ENCODE assay signal across 1 cellular context in genomic region chr3:50235716-50236483, GRCh38.
TF ChIP-seq lines count a peak whose summit lies in the region.

GNAI2 (plus strand) TSS chr3:50236204; CDS start chr3:50236336, 132 bp downstream.

TF ChIP-seq in GM12878, 131 proteins besides CTCF, POLR2A, EP300 and RAD21 (continued from another document and continues in another):
- no peak for TF ChIP-seq ELK1 (IDR thresholded peaks at IDR 0.05; ENCODE audit: low read depth, low read length)
- TF ChIP-seq NR2C1 (IDR thresholded peaks at IDR 0.05), result peak; percentile 32; the same call in 1 of the 2 replicates
- TF ChIP-seq PKNOX1 (IDR thresholded peaks at IDR 0.05), result peak; percentile 88
- TF ChIP-seq NR2C2 (IDR thresholded peaks at IDR 0.05; ENCODE audit: borderline replicate concordance, control insufficient read depth, insufficient read length, low read depth), result no peak
- peak; percentile 42 for TF ChIP-seq HDAC6 (IDR thresholded peaks at IDR 0.05; ENCODE audit: unreplicated experiment)
- 0 out of 2 replicates have a peak, but pooled peaks have one; percentile 21 for TF ChIP-seq GABPA (IDR thresholded peaks at IDR 0.05; ENCODE audit: low read depth)
- peak; percentile 68 for TF ChIP-seq MXI1 (IDR thresholded peaks at IDR 0.05; ENCODE audit: low read depth, low read length)
- TF ChIP-seq SPI1 (IDR thresholded peaks at IDR 0.05; ENCODE audit: borderline replicate concordance, insufficient read depth, low read depth, low read length), result no peak
- TF ChIP-seq CREB1 (IDR thresholded peaks at IDR 0.05; ENCODE audit: low read depth), result 0 out of 2 replicates have a peak, but pooled peaks have one; percentile 35
- TF ChIP-seq JUND (IDR thresholded peaks at IDR 0.05; ENCODE audit: low read depth, low read length), result no peak
- peak; percentile 35; the same call in 1 of the 2 replicates for TF ChIP-seq GATAD2B (conservative IDR thresholded peaks at IDR 0.05; ENCODE audit: low read depth)
- TF ChIP-seq STAT3 (IDR thresholded peaks at IDR 0.05; ENCODE audit: low read depth, low read length), result no peak
- TF ChIP-seq BACH1 (IDR thresholded peaks at IDR 0.05; ENCODE audit: borderline replicate concordance), result peak; percentile 93
- peak; percentile 91 for TF ChIP-seq POLR2AphosphoS5 (IDR thresholded peaks at IDR 0.05; ENCODE audit: low read length)
- peak; percentile 74 for TF ChIP-seq RFX5 (IDR thresholded peaks at IDR 0.05; ENCODE audit: low read depth, low read length)
- TF ChIP-seq POU2F2 (IDR thresholded peaks at IDR 0.05; ENCODE audit: borderline replicate concordance, low read depth, low read length), result peak; percentile 83
- TF ChIP-seq HCFC1 (IDR thresholded peaks at IDR 0.05; ENCODE audit: low read length), result no peak; the same call in 1 of the 2 replicates
- TF ChIP-seq CHD2 (IDR thresholded peaks at IDR 0.05; ENCODE audit: borderline replicate concordance, low read depth, low read length), result peak; percentile 36; the same call in 1 of the 2 replicates
- TF ChIP-seq TCF3 (IDR thresholded peaks at IDR 0.05; ENCODE audit: borderline replicate concordance, insufficient read depth, low read depth, low read length), result peak; percentile 50; the same call in 1 of the 2 replicates
- peak; percentile 98 for TF ChIP-seq TAF1 (IDR thresholded peaks at IDR 0.05; ENCODE audit: borderline replicate concordance, low read depth, low read length)
- no peak for TF ChIP-seq CUX1 (IDR thresholded peaks at IDR 0.05; ENCODE audit: insufficient replicate concordance, low read depth, low read length)
- TF ChIP-seq ETV6 (conservative IDR thresholded peaks at IDR 0.05 in 1 of 2, IDR thresholded peaks at IDR 0.05 in 1 of 2; ENCODE audit: borderline replicate concordance in 1 of 2, low read depth in 1 of 2), result no peak
- TF ChIP-seq IKZF1 (conservative IDR thresholded peaks at IDR 0.05), result peak; percentile 50
- TF ChIP-seq PAX5 (IDR thresholded peaks at IDR 0.05; ENCODE audit: borderline replicate concordance, low read depth, low read length), result no peak
- no peak for TF ChIP-seq KDM1A (IDR thresholded peaks at IDR 0.05; ENCODE audit: borderline replicate concordance)
- no peak for TF ChIP-seq TBL1XR1 (IDR thresholded peaks at IDR 0.05; ENCODE audit: low read depth, low read length)
- TF ChIP-seq SP1 (IDR thresholded peaks at IDR 0.05; ENCODE audit: low read depth, low read length), result peak; percentile 88
- TF ChIP-seq BHLHE40 (IDR thresholded peaks at IDR 0.05; ENCODE audit: borderline replicate concordance in 1 of 2, low read depth in 2 of 2, low read length in 1 of 2), result peak; percentile 8 to 37; a peak in 2 of 4 replicates
- TF ChIP-seq RUNX3 (IDR thresholded peaks at IDR 0.05; ENCODE audit: low read length), result 0 out of 2 replicates have a peak, but pooled peaks have one; percentile 27
- peak; percentile 31; the same call in 1 of the 2 replicates for TF ChIP-seq NR2F1 (conservative IDR thresholded peaks at IDR 0.05)
- peak; percentile 95 for TF ChIP-seq LARP7 (IDR thresholded peaks at IDR 0.05)
- peak; percentile 15 for TF ChIP-seq RELA (IDR thresholded peaks at IDR 0.05; ENCODE audit: borderline replicate concordance, partially characterized antibody)
- TF ChIP-seq RB1 (IDR thresholded peaks at IDR 0.05; ENCODE audit: borderline replicate concordance), result peak; percentile 76; the same call in 1 of the 2 replicates
- 0 out of 2 replicates have a peak, but pooled peaks have one; percentile 30 for TF ChIP-seq PML (IDR thresholded peaks at IDR 0.05; ENCODE audit: low read length)
- TF ChIP-seq REST (IDR thresholded peaks at IDR 0.05; ENCODE audit: low read depth, low read length), result 0 out of 2 replicates have a peak, but pooled peaks have one; percentile 29
- TF ChIP-seq USF2 (IDR thresholded peaks at IDR 0.05; ENCODE audit: borderline replicate concordance, low read depth, low read length), result no peak
- no peak for TF ChIP-seq YBX1 (IDR thresholded peaks at IDR 0.05)
- peak; percentile 55 for TF ChIP-seq KLF5 (IDR thresholded peaks at IDR 0.05; ENCODE audit: partially characterized antibody)
- TF ChIP-seq SMARCA5 (IDR thresholded peaks at IDR 0.05), result peak; percentile 87
- TF ChIP-seq CHD1 (IDR thresholded peaks at IDR 0.05; ENCODE audit: low read depth, low read length), result no peak
- TF ChIP-seq BRCA1 (IDR thresholded peaks at IDR 0.05; ENCODE audit: low read depth, low read length), result no peak
- no peak for TF ChIP-seq ZNF384 (IDR thresholded peaks at IDR 0.05; ENCODE audit: borderline replicate concordance, low read depth, low read length)
- TF ChIP-seq DPF2 (IDR thresholded peaks at IDR 0.05), result peak; percentile 60
- 0 out of 2 replicates have a peak, but pooled peaks have one; percentile 11 for TF ChIP-seq MLLT1 (IDR thresholded peaks at IDR 0.05)
- peak; percentile 67 for TF ChIP-seq ZNF687 (IDR thresholded peaks at IDR 0.05)
- TF ChIP-seq CBX5 (IDR thresholded peaks at IDR 0.05; ENCODE audit: low read depth), result no peak
- no peak for TF ChIP-seq IKZF2 (IDR thresholded peaks at IDR 0.05)
- peak; percentile 43 for TF ChIP-seq SIN3A (IDR thresholded peaks at IDR 0.05; ENCODE audit: low read depth, low read length)
- no peak for TF ChIP-seq CEBPB (IDR thresholded peaks at IDR 0.05; ENCODE audit: borderline replicate concordance in 1 of 2, low read depth in 2 of 2, low read length in 2 of 2)
- TF ChIP-seq EGR1 (IDR thresholded peaks at IDR 0.05; ENCODE audit: borderline replicate concordance in 1 of 2, low read depth in 2 of 2, low read length in 2 of 2), result 0 out of 3 replicates have a peak, but pooled peaks of 1 of the 2 experiments have one; percentile 18
